ENCODE assay signal across 1 cellular context in the genomic region with DNA sequence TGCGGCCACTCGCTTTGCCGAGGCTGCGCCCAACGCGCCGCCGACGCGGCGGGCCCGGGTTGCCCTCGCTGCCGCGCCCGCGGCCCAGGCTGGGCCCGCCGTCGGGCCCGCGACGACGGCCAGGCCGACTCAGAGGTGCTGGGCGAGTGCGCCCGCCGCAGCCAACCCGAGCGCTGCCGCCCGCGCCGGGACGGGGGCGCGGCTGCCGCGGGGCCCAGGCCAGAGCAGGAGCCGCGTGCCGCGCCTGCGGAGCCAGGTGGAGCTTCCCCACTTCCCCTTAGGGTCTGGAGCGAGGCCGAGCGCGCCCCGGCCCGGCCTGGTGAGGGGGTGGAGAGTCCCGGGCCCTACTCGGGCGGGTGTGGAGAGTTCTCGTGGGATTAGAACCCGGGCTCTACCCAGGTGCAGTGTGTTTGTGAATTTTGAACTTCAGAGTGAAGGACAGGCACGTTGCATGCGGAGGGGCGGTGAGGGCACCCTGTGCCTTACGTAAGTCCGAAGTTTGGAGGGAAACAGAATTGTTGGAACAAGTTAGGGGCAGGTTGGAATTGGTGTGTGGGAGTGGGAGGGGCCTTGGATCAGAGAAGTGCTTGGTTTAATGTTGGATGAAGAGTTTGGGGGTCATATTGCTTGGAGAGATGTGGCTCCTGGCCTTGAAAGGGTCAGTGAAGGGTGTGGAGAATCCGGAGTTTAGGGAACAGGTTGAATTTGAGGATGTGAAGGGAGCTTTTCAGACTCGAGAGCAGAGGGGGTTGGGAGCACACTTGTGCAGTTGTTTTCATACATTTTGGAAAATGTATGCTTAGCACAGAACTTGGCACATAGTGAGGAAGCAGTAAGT.
TF ChIP-seq lines count a peak whose summit lies in the region.

No MANE protein-coding gene starts in this region.

TF ChIP-seq in GM12878, 131 proteins besides CTCF, POLR2A, EP300 and RAD21 (continued from another document):
- TF ChIP-seq CHD1 (IDR thresholded peaks at IDR 0.05; ENCODE audit: low read depth, low read length): no peak; the same call in 1 of the 2 replicates
- TF ChIP-seq, protein P1, sequence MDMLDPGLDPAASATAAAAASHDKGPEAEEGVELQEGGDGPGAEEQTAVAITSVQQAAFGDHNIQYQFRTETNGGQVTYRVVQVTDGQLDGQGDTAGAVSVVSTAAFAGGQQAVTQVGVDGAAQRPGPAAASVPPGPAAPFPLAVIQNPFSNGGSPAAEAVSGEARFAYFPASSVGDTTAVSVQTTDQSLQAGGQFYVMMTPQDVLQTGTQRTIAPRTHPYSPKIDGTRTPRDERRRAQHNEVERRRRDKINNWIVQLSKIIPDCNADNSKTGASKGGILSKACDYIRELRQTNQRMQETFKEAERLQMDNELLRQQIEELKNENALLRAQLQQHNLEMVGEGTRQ (IDR thresholded peaks at IDR 0.05; ENCODE audit: borderline replicate concordance, low read depth, low read length): no peak
